8 cellular contexts compared by ENCODE assay signal in the genomic region with DNA sequence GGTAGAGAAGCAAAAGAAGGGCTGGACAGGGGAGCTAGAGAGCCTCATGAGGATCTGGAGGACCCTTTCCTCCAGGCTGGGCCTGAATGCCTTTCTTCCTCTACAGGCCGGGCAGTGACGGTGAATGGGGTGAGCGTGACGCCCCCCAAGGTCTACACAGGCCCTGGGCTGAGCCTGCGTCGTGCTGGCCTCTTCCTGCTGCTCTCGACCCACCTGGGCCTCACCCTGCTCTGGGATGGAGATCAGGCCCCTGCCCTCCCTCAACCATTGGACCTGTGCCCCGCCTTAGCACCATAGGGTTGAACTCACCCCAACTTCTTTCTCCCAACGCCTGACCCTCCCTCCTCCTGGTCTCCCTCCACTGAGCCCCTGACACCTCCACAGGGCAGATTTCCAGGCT. TPM values are rescaled to one million over a fixed set of nuclear protein-coding genes. Genes with fewer than 3 reads are reported as not detected.
"Had no signal": no experiment of that assay in that cellular context is flagged by ENCODE, and none has a peak within 500 bp of the region (broad histone marks: within the 10 kb centered on the region; RNA-seq: fewer than 3 reads in every experiment).

No MANE protein-coding gene starts in this region.

- H3K27ac ChIP-seq: HL-60 had no signal

- H3K4me3 ChIP-seq: K562 had no signal

- H3K9me3 Mint-ChIP-seq: IgD-negative memory B cell had no signal

- DNase-seq: IMR-90, KBM-7, KG1 had no signal

- H3K27ac Mint-ChIP-seq: IgD-negative memory B cell had no signal

- ATAC-seq: HepG2, K562 had no signal

- H3K4me3 Mint-ChIP-seq: IgD-negative memory B cell had no signal

- FAIRE-seq: HepG2, HTR-8/SVneo, K562 had no signal

RNA-seq across cellular contexts. Expression of a gene that starts 12.6 kb away (rescaled TPM):
- total RNA-seq: HepG2, IMR-90 had no signal
- polyA plus RNA-seq: IgD-negative memory B cell had no signal
